ENCODE assay signal across 1 cellular context in the genomic region with DNA sequence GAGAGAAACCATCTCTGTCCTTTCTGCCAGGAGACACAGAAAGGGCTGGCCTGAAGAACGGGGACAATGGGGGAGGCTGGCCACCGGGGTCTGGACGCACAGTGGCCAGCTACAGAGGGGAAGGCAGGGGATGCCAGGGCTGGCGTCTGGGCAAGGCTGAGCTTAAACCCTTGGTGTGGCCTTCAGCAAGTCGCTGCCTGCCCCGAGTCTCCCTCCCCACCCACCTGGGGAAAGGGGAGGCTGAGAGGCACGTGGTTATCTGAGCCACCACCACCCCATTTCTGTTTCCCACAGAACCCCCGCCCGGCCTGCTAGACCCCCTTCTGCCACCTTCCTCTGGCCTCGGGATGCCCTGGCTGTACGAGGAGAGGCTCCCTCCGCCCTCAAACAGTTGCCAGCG.
TF ChIP-seq lines count a peak whose summit lies in the region.

No MANE protein-coding gene starts in this region.

TF ChIP-seq in SK-N-SH treated with all-trans-retinoic acid at 6 μM for 48 hours, 23 proteins besides CTCF, POLR2A, EP300 and RAD21 (continued from another document):
- TF ChIP-seq, protein P1, sequence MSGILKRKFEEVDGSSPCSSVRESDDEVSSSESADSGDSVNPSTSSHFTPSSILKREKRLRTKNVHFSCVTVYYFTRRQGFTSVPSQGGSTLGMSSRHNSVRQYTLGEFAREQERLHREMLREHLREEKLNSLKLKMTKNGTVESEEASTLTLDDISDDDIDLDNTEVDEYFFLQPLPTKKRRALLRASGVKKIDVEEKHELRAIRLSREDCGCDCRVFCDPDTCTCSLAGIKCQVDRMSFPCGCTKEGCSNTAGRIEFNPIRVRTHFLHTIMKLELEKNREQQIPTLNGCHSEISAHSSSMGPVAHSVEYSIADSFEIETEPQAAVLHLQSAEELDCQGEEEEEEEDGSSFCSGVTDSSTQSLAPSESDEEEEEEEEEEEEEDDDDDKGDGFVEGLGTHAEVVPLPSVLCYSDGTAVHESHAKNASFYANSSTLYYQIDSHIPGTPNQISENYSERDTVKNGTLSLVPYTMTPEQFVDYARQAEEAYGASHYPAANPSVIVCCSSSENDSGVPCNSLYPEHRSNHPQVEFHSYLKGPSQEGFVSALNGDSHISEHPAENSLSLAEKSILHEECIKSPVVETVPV (CRISPR knock-in tag; IDR thresholded peaks at IDR 0.05) = no peak
- no peak for TF ChIP-seq ESRRG (CRISPR knock-in tag; IDR thresholded peaks at IDR 0.05)
- no peak for TF ChIP-seq ISL1 (CRISPR knock-in tag; IDR thresholded peaks at IDR 0.05)
- TF ChIP-seq, protein P2, sequence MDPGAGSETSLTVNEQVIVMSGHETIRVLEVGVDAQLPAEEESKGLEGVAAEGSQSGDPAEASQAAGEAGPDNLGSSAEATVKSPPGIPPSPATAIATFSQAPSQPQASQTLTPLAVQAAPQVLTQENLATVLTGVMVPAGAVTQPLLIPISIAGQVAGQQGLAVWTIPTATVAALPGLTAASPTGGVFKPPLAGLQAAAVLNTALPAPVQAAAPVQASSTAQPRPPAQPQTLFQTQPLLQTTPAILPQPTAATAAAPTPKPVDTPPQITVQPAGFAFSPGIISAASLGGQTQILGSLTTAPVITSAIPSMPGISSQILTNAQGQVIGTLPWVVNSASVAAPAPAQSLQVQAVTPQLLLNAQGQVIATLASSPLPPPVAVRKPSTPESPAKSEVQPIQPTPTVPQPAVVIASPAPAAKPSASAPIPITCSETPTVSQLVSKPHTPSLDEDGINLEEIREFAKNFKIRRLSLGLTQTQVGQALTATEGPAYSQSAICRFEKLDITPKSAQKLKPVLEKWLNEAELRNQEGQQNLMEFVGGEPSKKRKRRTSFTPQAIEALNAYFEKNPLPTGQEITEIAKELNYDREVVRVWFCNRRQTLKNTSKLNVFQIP (CRISPR knock-in tag; IDR thresholded peaks at IDR 0.05; ENCODE audit: borderline replicate concordance, low read depth) = no peak
- no peak for TF ChIP-seq TCF4 (CRISPR knock-in tag; IDR thresholded peaks at IDR 0.05; ENCODE audit: borderline replicate concordance)
- TF ChIP-seq ZFP30 (CRISPR knock-in tag; IDR thresholded peaks at IDR 0.05) = no peak
- no peak for TF ChIP-seq ARNTL (CRISPR knock-in tag; IDR thresholded peaks at IDR 0.05; ENCODE audit: borderline replicate concordance, low read depth)
